ENCODE assay signal across 14 cellular contexts in the genomic region with DNA sequence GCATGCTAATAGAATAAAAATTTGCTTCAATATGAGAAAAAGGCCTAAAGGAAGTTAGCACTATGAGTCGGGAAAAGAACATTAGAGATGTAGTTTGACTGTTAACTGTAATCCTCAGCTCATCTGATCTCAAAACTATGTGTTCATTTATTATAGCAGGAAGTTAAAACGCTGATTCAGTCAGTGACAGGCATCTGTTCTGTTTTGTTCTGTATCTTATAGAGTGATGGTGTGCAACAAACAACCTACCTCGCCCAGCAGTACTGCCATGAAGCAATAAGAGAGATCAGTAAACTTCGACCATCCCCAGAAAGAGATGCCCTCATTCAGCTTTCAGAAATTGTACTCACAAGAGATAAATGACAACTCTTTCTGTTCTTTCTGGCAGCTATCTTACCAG. TPM values are rescaled to one million over a fixed set of nuclear protein-coding genes. Genes with fewer than 3 reads are reported as not detected.
DNase-seq lines count a peak whose midpoint lies in the region; ATAC-seq, FAIRE-seq and TF ChIP-seq lines count a peak whose summit lies in the region.
"Had no signal": no experiment of that assay in that cellular context is flagged by ENCODE, and none has a peak within 500 bp of the region (broad histone marks: within the 10 kb centered on the region; RNA-seq: fewer than 3 reads in every experiment).

No MANE protein-coding gene starts in this region.

- H3K27me3 ChIP-seq in foreskin keratinocyte, result no peaks in the 10 kb centered on the region
- H3K27me3 ChIP-seq: body of pancreas had no signal

- TF ChIP-seq CTCF in foreskin keratinocyte (conservative IDR thresholded peaks at IDR 0.05), result no peak

- H3K4me3 Mint-ChIP-seq in activated CD4-positive, alpha-beta memory T cell treated with anti-CD3 and anti-CD28 coated beads for 36 hours, result no peak overlapping the region

- DNase-seq in CD1c-positive myeloid dendritic cell (ENCODE audit: extremely low spot score), result peak; percentile 21
- no peak for DNase-seq in GM12892 (ENCODE audit: insufficient read length)
- DNase-seq in activated CD4-positive, alpha-beta memory T cell treated with anti-CD3 and anti-CD28 coated beads for 36 hours, result no peak
- DNase-seq in foreskin keratinocyte, result peak in 1 of 2 donors; percentile 32
- no peak for DNase-seq in NCI-H510A treated with DMSO at 0.1 percent for 48 hours (lab: John Stamatoyannopoulos, UW)
- no peak for DNase-seq in EL
- DNase-seq in head of caudate nucleus, result no peak
- DNase-seq: activated naive CD4-positive, alpha-beta T cell treated with Interleukin-2 at 50 U/mL for 16 hours; body of pancreas; left colon; NCI-H1436 treated with DMSO at 0.1 percent for 48 hours had no signal

- CTCF ChIA-PET in activated CD4-positive, alpha-beta memory T cell treated with anti-CD3 and anti-CD28 coated beads for 36 hours (lab: Charles Lee), result interaction anchor here (1.2 to 1.6 kb wide), 2 partner anchors 20 to 115 kb away, joined by 4 to 7 read pairs; a partner anchor contains a TSS

- peak; percentile 27 for FAIRE-seq in GM12892 (lab: Jason Lieb, UNC)
- FAIRE-seq: frontal cortex had no signal

- peaks cover 45% of the 10 kb centered on the region for H3K36me3 Mint-ChIP-seq in activated CD4-positive, alpha-beta memory T cell treated with anti-CD3 and anti-CD28 coated beads for 36 hours

- POLR2A ChIA-PET in activated CD4-positive, alpha-beta memory T cell treated with anti-CD3 and anti-CD28 coated beads for 36 hours (lab: Charles Lee), result interaction anchor here (1.1 kb wide), 1 partner anchor 20 kb away, joined by 4 read pairs; no protein-coding TSS in a partner anchor

- H3K4me1 Mint-ChIP-seq in activated CD4-positive, alpha-beta memory T cell treated with anti-CD3 and anti-CD28 coated beads for 36 hours (ENCODE audit: low read depth), result peaks cover 30% of the 10 kb centered on the region

- no peak for TF ChIP-seq POLR2A in GM12892 (IDR thresholded peaks at IDR 0.05; ENCODE audit: low read depth, low read length)

- ATAC-seq in foreskin keratinocyte (peak; percentile 20), HG03442 (IDR thresholded peaks at IDR 0.05; ENCODE audit: unreplicated experiment) (no peak)
- ATAC-seq: body of pancreas, left colon had no signal

- no peaks in the 10 kb centered on the region for H3K4me1 ChIP-seq in foreskin keratinocyte
- H3K4me1 ChIP-seq: body of pancreas had no signal

- no peak overlapping the region for H3K27ac ChIP-seq in foreskin keratinocyte
- H3K27ac ChIP-seq: body of pancreas, thoracic aorta had no signal

- H3K27ac Mint-ChIP-seq in activated CD4-positive, alpha-beta memory T cell treated with anti-CD3 and anti-CD28 coated beads for 36 hours, result peak overlapping the region; percentile 69

- intact Hi-C loops in activated CD4-positive, alpha-beta memory T cell treated with anti-CD3 and anti-CD28 coated beads for 36 hours (cut with micrococcal nuclease), result no loop called here
- intact Hi-C loops in head of caudate nucleus (cut with DNase I), result no loop called here

- no peaks in the 10 kb centered on the region for H3K9me3 Mint-ChIP-seq in activated CD4-positive, alpha-beta memory T cell treated with anti-CD3 and anti-CD28 coated beads for 36 hours

- H3K27me3 Mint-ChIP-seq in activated CD4-positive, alpha-beta memory T cell treated with anti-CD3 and anti-CD28 coated beads for 36 hours, result no peaks in the 10 kb centered on the region

RNA-seq across cellular contexts. Expression of a gene that starts 48.6 kb away (rescaled TPM):
- 18.7 TPM for polyA plus RNA-seq in GM12892 (2012; ENCODE audit: missing spikeins)
- total RNA-seq in activated CD4-positive, alpha-beta memory T cell treated with anti-CD3 and anti-CD28 coated beads for 36 hours, result 10 to 100 TPM; 12.9 to 15.4 TPM
- 18.0 and 20.3 TPM in 2 replicates for total RNA-seq in foreskin keratinocyte
- 15.6 and 19.7 TPM in 2 replicates for polyA plus RNA-seq in foreskin keratinocyte
